Comparison of ENCODE assay signal across 8 cellular contexts in the genomic region with DNA sequence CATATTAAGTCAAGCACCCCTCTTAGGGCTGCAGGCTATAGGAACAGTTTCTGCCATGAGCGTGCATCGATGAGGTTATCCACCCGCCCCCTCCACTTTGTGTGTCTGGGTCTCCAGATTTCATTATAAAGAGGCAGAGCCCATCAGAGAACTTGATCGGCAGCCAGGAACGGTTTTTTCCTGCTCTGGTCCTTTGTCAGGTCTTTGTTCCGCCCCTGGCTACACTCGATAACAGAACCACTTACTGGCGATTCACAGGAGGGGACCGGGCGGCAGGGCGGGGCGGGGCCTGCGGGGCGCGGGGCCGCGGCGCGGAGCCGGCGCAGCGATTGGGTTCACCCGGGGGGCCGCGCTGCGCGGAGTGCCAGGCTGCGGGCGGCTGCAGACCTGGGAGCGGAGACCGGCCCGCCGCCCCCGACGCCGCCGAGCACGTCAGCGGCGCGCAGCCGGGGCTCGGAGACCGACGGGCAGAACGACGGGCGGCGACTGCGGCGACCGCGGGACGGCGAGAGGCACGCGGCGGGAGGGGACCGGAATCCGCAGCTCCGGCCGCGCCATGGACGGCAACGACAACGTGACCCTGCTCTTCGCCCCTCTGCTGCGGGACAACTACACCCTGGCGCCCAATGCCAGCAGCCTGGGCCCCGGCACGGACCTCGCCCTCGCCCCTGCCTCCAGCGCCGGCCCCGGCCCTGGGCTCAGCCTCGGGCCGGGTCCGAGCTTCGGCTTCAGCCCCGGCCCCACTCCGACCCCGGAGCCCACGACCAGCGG. TPM values are rescaled to one million over a fixed set of nuclear protein-coding genes. Genes with fewer than 3 reads are reported as not detected.
DNase-seq lines count a peak whose midpoint lies in the region; ATAC-seq, FAIRE-seq and TF ChIP-seq lines count a peak whose summit lies in the region.

A gene with protein sequence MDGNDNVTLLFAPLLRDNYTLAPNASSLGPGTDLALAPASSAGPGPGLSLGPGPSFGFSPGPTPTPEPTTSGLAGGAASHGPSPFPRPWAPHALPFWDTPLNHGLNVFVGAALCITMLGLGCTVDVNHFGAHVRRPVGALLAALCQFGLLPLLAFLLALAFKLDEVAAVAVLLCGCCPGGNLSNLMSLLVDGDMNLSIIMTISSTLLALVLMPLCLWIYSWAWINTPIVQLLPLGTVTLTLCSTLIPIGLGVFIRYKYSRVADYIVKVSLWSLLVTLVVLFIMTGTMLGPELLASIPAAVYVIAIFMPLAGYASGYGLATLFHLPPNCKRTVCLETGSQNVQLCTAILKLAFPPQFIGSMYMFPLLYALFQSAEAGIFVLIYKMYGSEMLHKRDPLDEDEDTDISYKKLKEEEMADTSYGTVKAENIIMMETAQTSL (plus strand): TSS at position 338 of the 771 bp plus-strand sequence. CDS start 219 bp downstream, at position 557.

- H3K27ac ChIP-seq in thymus (ENCODE audit: low read depth) (no peak within 1 kb of the TSS), kidney (ENCODE audit: low read depth in 2 of 2, low read length in 2 of 2) (no peak within 1 kb of the TSS)

- no peak within 1 kb of the TSS for H3K9ac ChIP-seq in kidney (ENCODE audit: low read length in 2 of 2)

- H3K4me1 Mint-ChIP-seq in activated T-cell treated with anti-CD3 and anti-CD28 coated beads, Interleukin-2, amount 50 U/mL, for 24 hours (ENCODE audit: low read depth): peaks cover 15% of the 10 kb centered on the region
- H3K4me1 Mint-ChIP-seq in immature natural killer cell: peaks cover 14 to 17% of the 10 kb centered on the region in 2 donors

- peaks cover 3% of the 10 kb centered on the region for H3K4me1 ChIP-seq in thymus (ENCODE audit: control insufficient read depth, insufficient read depth, low read length)
- H3K4me1 ChIP-seq in kidney (ENCODE audit: control insufficient read depth in 1 of 2, insufficient read depth in 1 of 2, low read depth in 1 of 2, low read length in 2 of 2): peaks cover 0 to 5% of the 10 kb centered on the region in 2 donors

- DNase-seq in ELF-1 (ENCODE audit: low read depth, low spot score) (peak; percentile 63), M059J (ENCODE audit: low read depth) (peak; percentile 37), immature natural killer cell (peak in 2 of 3 donors; percentile 14 to 18), kidney (no peak), KG1 (lab: John Stamatoyannopoulos, UW) (no peak)
- DNase-seq in activated T-cell treated with anti-CD3 and anti-CD28 coated beads, Interleukin-2, amount 50 U/mL, for 24 hours: peak; percentile 42

- no peaks in the 10 kb centered on the region for H3K36me3 Mint-ChIP-seq in activated T-cell treated with anti-CD3 and anti-CD28 coated beads, Interleukin-2, amount 50 U/mL, for 24 hours (ENCODE audit: low read depth)
- peaks cover 0 to 7% (median 0%) of the 10 kb centered on the region in 3 donors for H3K36me3 Mint-ChIP-seq in immature natural killer cell

- H3K27me3 Mint-ChIP-seq in activated T-cell treated with anti-CD3 and anti-CD28 coated beads, Interleukin-2, amount 50 U/mL, for 24 hours: peaks cover 67% of the 10 kb centered on the region
- H3K27me3 Mint-ChIP-seq in immature natural killer cell (ENCODE audit: low read depth in 3 of 3): peaks cover 30 to 50% (median 47%) of the 10 kb centered on the region in 3 donors

- no peaks in the 10 kb centered on the region for H3K9me3 Mint-ChIP-seq in activated T-cell treated with anti-CD3 and anti-CD28 coated beads, Interleukin-2, amount 50 U/mL, for 24 hours
- H3K9me3 Mint-ChIP-seq in immature natural killer cell: peaks cover 0 to 3% (median 0%) of the 10 kb centered on the region in 6 donors

- H3K4me3 Mint-ChIP-seq in activated T-cell treated with anti-CD3 and anti-CD28 coated beads, Interleukin-2, amount 50 U/mL, for 24 hours: peak within 1 kb of the TSS; percentile 68
- H3K4me3 Mint-ChIP-seq in immature natural killer cell: peak within 1 kb of the TSS; percentile 72 to 84 (median 75)

- H3K36me3 ChIP-seq in thymus (ENCODE audit: control insufficient read depth, insufficient read depth): no peaks in the 10 kb centered on the region
- H3K36me3 ChIP-seq in kidney (ENCODE audit: control insufficient read depth in 1 of 2, insufficient read depth in 2 of 2, low read length in 2 of 2): no peaks in the 10 kb centered on the region

- no peak for ATAC-seq in HG03342 (IDR thresholded peaks at IDR 0.05; ENCODE audit: unreplicated experiment)

- H3K9me3 ChIP-seq in thymus (ENCODE audit: control insufficient read depth): peaks cover 1% of the 10 kb centered on the region
- H3K9me3 ChIP-seq in kidney (ENCODE audit: control insufficient read depth in 1 of 2, low read length in 2 of 2): no peaks in the 10 kb centered on the region

- WGBS in thymus: 4% methylated on average over 85 of the region's 85 CpGs

- no peak within 1 kb of the TSS for H3K27ac Mint-ChIP-seq in activated T-cell treated with anti-CD3 and anti-CD28 coated beads, Interleukin-2, amount 50 U/mL, for 24 hours
- H3K27ac Mint-ChIP-seq in immature natural killer cell: no peak within 1 kb of the TSS

- peak within 1 kb of the TSS; percentile 42 for H3K4me3 ChIP-seq in thymus (ENCODE audit: low read length)
- no peak within 1 kb of the TSS for H3K4me3 ChIP-seq in kidney (ENCODE audit: low read length in 2 of 2)

- peaks cover 41% of the 10 kb centered on the region for H3K27me3 ChIP-seq in thymus (ENCODE audit: control insufficient read depth, insufficient read depth)

- TF ChIP-seq CTCF in kidney (IDR thresholded peaks at IDR 0.05; ENCODE audit: borderline replicate concordance, extremely low read depth, insufficient read depth): no peak

- intact Hi-C loops in kidney (cut with DNase I): no loop called here

- no peak for FAIRE-seq in kidney (lab: Jason Lieb, UNC)

RNA-seq across cellular contexts. Expression of the gene that starts here (rescaled TPM):
- total RNA-seq in M059J (2014; rRNA removed; shearing (Covaris generic)): 1.2 and 2.1 TPM in 2 replicates
- polyA plus RNA-seq in immature natural killer cell (not detected), thymus (0.39 TPM), kidney (ENCODE audit: insufficient read depth, low read depth, low replicate concordance) (not detected)
- total RNA-seq in kidney: 0.13 TPM

Comparison
In these comparisons a context has a peak if more than half of its experiments do, and no peak if none do; other contexts are left out.
1. Peak in DNase-seq in immature natural killer cell; RNA of the gene not detected or under 1 TPM.
2. DNase-seq: peak in ELF-1 (single experiment), M059J (single experiment) and activated T-cell treated with anti-CD3 and anti-CD28 coated beads, Interleukin-2, amount 50 U/mL, for 24 hours (single experiment); none in kidney (single experiment) and KG1 (single experiment).